ENCODE assay signal across 8 cellular contexts in the genomic region with DNA sequence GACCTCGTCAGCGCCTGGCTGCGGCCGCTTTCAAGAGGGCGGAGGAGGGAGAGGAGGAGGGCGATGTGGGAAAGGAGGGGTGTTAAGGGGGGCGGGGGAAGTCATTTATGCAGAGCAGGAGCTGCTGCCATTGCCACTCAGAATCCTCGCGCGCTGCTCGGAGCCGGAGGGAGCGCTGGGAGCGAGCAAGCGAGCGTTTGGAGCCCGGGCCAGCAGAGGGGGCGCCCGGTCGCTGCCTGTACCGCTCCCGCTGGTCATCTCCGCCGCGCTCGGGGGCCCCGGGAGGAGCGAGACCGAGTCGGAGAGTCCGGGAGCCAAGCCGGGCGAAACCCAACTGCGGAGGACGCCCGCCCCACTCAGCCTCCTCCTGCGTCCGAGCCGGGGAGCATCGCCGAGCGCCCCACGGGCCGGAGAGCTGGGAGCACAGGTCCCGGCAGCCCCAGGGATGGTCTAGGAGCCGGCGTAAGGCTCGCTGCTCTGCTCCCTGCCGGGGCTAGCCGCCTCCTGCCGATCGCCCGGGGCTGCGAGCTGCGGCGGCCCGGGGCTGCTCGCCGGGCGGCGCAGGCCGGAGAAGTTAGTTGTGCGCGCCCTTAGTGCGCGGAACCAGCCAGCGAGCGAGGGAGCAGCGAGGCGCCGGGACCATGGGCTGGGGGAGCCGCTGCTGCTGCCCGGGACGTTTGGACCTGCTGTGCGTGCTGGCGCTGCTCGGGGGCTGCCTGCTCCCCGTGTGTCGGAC. TPM values are rescaled to one million over a fixed set of nuclear protein-coding genes. Genes with fewer than 3 reads are reported as not detected.
DNase-seq lines count a peak whose midpoint lies in the region; ATAC-seq and TF ChIP-seq lines count a peak whose summit lies in the region.

A gene (plus strand): TSS at position 133 of the 736 bp plus-strand sequence. CDS start 509 bp downstream, at position 642.

- H4K20me1 ChIP-seq in Karpas-422 (ENCODE audit: insufficient read depth, low read depth, low read length), result no peaks in the 10 kb centered on the region

- peak; percentile 65 for ATAC-seq in GM18520 (IDR thresholded peaks at IDR 0.05; ENCODE audit: unreplicated experiment)
- peak; percentile 84 for ATAC-seq in HG03135 (IDR thresholded peaks at IDR 0.05; ENCODE audit: unreplicated experiment)

- H3K9me3 ChIP-seq in liver (ENCODE audit: control insufficient read depth in 4 of 4, low read length in 3 of 4) (no peaks in the 10 kb centered on the region), Karpas-422 (ENCODE audit: low read length) (no peaks in the 10 kb centered on the region)

- DNase-seq in NCI-H510A (lab: John Stamatoyannopoulos, UW) (peak; percentile 89), dermis microvascular lymphatic vessel endothelial cell (ENCODE audit: low read depth in 2 of 2) (peak; percentile 54 to 92), Karpas-422 (no peak)
- DNase-seq in activated CD4-positive, alpha-beta memory T cell treated with anti-CD3 and anti-CD28 coated beads for 36 hours, result peak; percentile 90
- peak; percentile 81 to 84 for DNase-seq in stimulated activated CD4-positive, alpha-beta T cell treated with anti-CD3 and anti-CD28 coated beads, Interleukin-2, amount 100 ng/mL, for 24 hours

- no peaks in the 10 kb centered on the region for H3K9me3 Mint-ChIP-seq in activated CD4-positive, alpha-beta memory T cell treated with anti-CD3 and anti-CD28 coated beads for 36 hours

- POLR2A ChIA-PET in activated CD4-positive, alpha-beta memory T cell treated with anti-CD3 and anti-CD28 coated beads for 36 hours (lab: Charles Lee), result interaction anchor here (0.6 to 1.2 kb wide), 4 partner anchors 8 to 360 kb away, joined by 3 to 4 read pairs (median 3); no protein-coding TSS in a partner anchor

- no peaks in the 10 kb centered on the region for H3K79me2 ChIP-seq in Karpas-422 (ENCODE audit: low read length)

- H3K27me3 ChIP-seq in liver (ENCODE audit: control insufficient read depth in 4 of 4, insufficient read depth in 4 of 4, low read length in 3 of 4) (no peaks in the 10 kb centered on the region), Karpas-422 (ENCODE audit: low read length) (no peaks in the 10 kb centered on the region)

- H3K27ac ChIP-seq in liver (ENCODE audit: low read depth in 1 of 2, low read length in 2 of 2) (peak within 1 kb of the TSS; percentile 61 to 75), Karpas-422 (ENCODE audit: low read length) (no peak within 1 kb of the TSS)

- no peak within 1 kb of the TSS for H2AFZ ChIP-seq in Karpas-422 (ENCODE audit: low read length)

- H3K4me1 ChIP-seq in liver (ENCODE audit: control insufficient read depth in 4 of 4, insufficient read depth in 4 of 4, low read length in 3 of 4) (peaks cover 5 to 33% (median 18%) of the 10 kb centered on the region in 4 donors), Karpas-422 (ENCODE audit: low read length) (no peaks in the 10 kb centered on the region)

- CTCF ChIA-PET in activated CD4-positive, alpha-beta memory T cell treated with anti-CD3 and anti-CD28 coated beads for 36 hours (lab: Charles Lee), result interaction anchor here (0.5 to 1.7 kb wide), 5 partner anchors 9 to 391 kb away, joined by 3 to 12 read pairs (median 4); no protein-coding TSS in a partner anchor

- peak within 1 kb of the TSS; percentile 61 to 63 for H3K9ac ChIP-seq in liver (ENCODE audit: low read depth in 1 of 2, low read length in 2 of 2)
- H3K9ac ChIP-seq in Karpas-422 (ENCODE audit: low read length), result no peak within 1 kb of the TSS

- H3K4me3 Mint-ChIP-seq in activated CD4-positive, alpha-beta memory T cell treated with anti-CD3 and anti-CD28 coated beads for 36 hours, result peak within 1 kb of the TSS; percentile 91

- no peak within 1 kb of the TSS for H3K4me2 ChIP-seq in Karpas-422 (ENCODE audit: low read depth, low read length, poor library complexity, severe bottlenecking)

- peak; percentile 15 for TF ChIP-seq CTCF in liver (IDR thresholded peaks at IDR 0.05; ENCODE audit: low read depth, low read length, missing input control)

- no peaks in the 10 kb centered on the region for H3K9me2 ChIP-seq in Karpas-422 (replicated peaks; ENCODE audit: insufficient read depth, low read length)

- intact Hi-C loops in activated CD4-positive, alpha-beta memory T cell treated with anti-CD3 and anti-CD28 coated beads for 36 hours (cut with micrococcal nuclease), result loop anchor here (5.0 kb wide), 4 partner anchors 132 to 803 kb away; a partner anchor contains a TSS

- peak within 1 kb of the TSS; percentile 61 for H3K27ac Mint-ChIP-seq in activated CD4-positive, alpha-beta memory T cell treated with anti-CD3 and anti-CD28 coated beads for 36 hours

- H3K4me3 ChIP-seq in liver (ENCODE audit: low read depth in 1 of 3, low read length in 3 of 3), result peak within 1 kb of the TSS; percentile 67 to 87 (median 72)
- no peak within 1 kb of the TSS for H3K4me3 ChIP-seq in Karpas-422 (ENCODE audit: low read length)

- TF ChIP-seq RAD21 in liver (IDR thresholded peaks at IDR 0.05), result peak; percentile 30 to 37

- H3K27me3 Mint-ChIP-seq in activated CD4-positive, alpha-beta memory T cell treated with anti-CD3 and anti-CD28 coated beads for 36 hours, result peaks cover 13% of the 10 kb centered on the region

- under 1% methylated on average over 79 of the region's 79 CpGs for WGBS in liver

- peaks cover 29% of the 10 kb centered on the region for H3K4me1 Mint-ChIP-seq in activated CD4-positive, alpha-beta memory T cell treated with anti-CD3 and anti-CD28 coated beads for 36 hours (ENCODE audit: low read depth)

- H3K36me3 ChIP-seq in liver (ENCODE audit: control insufficient read depth in 4 of 4, insufficient read depth in 3 of 4, low read depth in 1 of 4, low read length in 3 of 4) (no peaks in the 10 kb centered on the region), Karpas-422 (ENCODE audit: insufficient read depth, low read length) (no peaks in the 10 kb centered on the region)

- no peaks in the 10 kb centered on the region for H3K36me3 Mint-ChIP-seq in activated CD4-positive, alpha-beta memory T cell treated with anti-CD3 and anti-CD28 coated beads for 36 hours

TF ChIP-seq in liver, 16 proteins besides CTCF, POLR2A, EP300 and RAD21 (continues in another document):
- TF ChIP-seq NR2F2 (IDR thresholded peaks at IDR 0.05), result peak; percentile 51
- TF ChIP-seq HNF4G (IDR thresholded peaks at IDR 0.05), result no peak
- peak; percentile 62 for TF ChIP-seq YY1 (IDR thresholded peaks at IDR 0.05)
- peak in 1 of 2 donors; percentile 19 for TF ChIP-seq JUND (IDR thresholded peaks at IDR 0.05)
- TF ChIP-seq, protein P1, sequence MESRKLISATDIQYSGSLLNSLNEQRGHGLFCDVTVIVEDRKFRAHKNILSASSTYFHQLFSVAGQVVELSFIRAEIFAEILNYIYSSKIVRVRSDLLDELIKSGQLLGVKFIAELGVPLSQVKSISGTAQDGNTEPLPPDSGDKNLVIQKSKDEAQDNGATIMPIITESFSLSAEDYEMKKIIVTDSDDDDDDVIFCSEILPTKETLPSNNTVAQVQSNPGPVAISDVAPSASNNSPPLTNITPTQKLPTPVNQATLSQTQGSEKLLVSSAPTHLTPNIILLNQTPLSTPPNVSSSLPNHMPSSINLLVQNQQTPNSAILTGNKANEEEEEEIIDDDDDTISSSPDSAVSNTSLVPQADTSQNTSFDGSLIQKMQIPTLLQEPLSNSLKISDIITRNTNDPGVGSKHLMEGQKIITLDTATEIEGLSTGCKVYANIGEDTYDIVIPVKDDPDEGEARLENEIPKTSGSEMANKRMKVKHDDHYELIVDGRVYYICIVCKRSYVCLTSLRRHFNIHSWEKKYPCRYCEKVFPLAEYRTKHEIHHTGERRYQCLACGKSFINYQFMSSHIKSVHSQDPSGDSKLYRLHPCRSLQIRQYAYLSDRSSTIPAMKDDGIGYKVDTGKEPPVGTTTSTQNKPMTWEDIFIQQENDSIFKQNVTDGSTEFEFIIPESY (IDR thresholded peaks at IDR 0.05), result no peak
- TF ChIP-seq GABPA (IDR thresholded peaks at IDR 0.05 in 1 of 2, conservative IDR thresholded peaks at IDR 0.05 in 1 of 2), result no peak
- no peak for TF ChIP-seq HNF4A (conservative IDR thresholded peaks at IDR 0.05)
- TF ChIP-seq FOXA1 (IDR thresholded peaks at IDR 0.05), result no peak
- TF ChIP-seq, protein P2, sequence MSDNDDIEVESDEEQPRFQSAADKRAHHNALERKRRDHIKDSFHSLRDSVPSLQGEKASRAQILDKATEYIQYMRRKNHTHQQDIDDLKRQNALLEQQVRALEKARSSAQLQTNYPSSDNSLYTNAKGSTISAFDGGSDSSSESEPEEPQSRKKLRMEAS (IDR thresholded peaks at IDR 0.05), result no peak
- TF ChIP-seq FOXA2 (IDR thresholded peaks at IDR 0.05), result no peak
- no peak for TF ChIP-seq RXRA (IDR thresholded peaks at IDR 0.05)
- no peak for TF ChIP-seq SP1 (IDR thresholded peaks at IDR 0.05)
- TF ChIP-seq TAF1 (conservative IDR thresholded peaks at IDR 0.05), result no peak
- TF ChIP-seq, protein P3, sequence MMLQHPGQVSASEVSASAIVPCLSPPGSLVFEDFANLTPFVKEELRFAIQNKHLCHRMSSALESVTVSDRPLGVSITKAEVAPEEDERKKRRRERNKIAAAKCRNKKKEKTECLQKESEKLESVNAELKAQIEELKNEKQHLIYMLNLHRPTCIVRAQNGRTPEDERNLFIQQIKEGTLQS (IDR thresholded peaks at IDR 0.05), result no peak

RNA-seq across cellular contexts. Expression of the gene that starts here (rescaled TPM):
- 1 to 10 TPM; 2.0 to 2.1 TPM for total RNA-seq in activated CD4-positive, alpha-beta memory T cell treated with anti-CD3 and anti-CD28 coated beads for 36 hours
- 1.0 and 1.5 TPM in 2 replicates for total RNA-seq in dermis microvascular lymphatic vessel endothelial cell
- total RNA-seq in liver, result 1 to 10 TPM in 1 of 2 donors, under 1 TPM in 1; 0.93 to 3.6 TPM
- under 1 TPM; 0.58 to 0.71 TPM for polyA plus RNA-seq in liver
- total RNA-seq in Karpas-422 (2014; rRNA removed; shearing (Covaris generic); ENCODE audit: low replicate concordance), result not detected in 2 replicates
